Comparison of ENCODE assay signal across 29 cellular contexts in the genomic region with DNA sequence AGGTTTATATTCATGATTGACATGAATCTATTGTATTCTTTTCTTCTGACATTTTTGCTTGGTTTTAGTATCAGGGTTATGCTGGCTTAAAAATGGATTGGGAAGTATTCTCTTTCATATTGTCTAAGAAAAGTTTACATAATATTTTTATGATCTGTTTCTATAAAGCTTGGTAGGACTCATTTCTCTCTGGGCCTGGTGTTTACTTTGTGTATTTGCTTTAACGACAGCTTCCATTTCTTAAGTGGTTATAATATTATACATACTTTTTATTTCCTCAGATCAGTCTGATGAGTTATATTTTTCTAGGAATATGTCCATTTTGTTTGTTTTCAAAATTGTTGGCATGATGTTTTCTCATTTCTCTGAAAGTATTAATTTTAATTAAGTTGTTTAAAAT. TPM values are rescaled to one million over a fixed set of nuclear protein-coding genes. Genes with fewer than 3 reads are reported as not detected.
"Had no signal": no experiment of that assay in that cellular context is flagged by ENCODE, and none has a peak within 500 bp of the region (broad histone marks: within the 10 kb centered on the region; RNA-seq: fewer than 3 reads in every experiment).

No MANE protein-coding gene starts in this region.

- H3K36me3 ChIP-seq: neural progenitor cell, neutrophil, right atrium auricular region, right lobe of liver, thyroid gland, transverse colon, upper lobe of left lung, vagina had no signal

- H2AFZ ChIP-seq: neural progenitor cell, parathyroid adenoma had no signal

- H3K27me3 Mint-ChIP-seq: naive B cell had no signal

- H3K27me3 ChIP-seq: neural progenitor cell, neutrophil, right atrium auricular region, right lobe of liver, stomach, testis, thyroid gland, transverse colon, upper lobe of left lung, vagina had no signal

- H3K36me3 Mint-ChIP-seq: immature natural killer cell; naive B cell; natural killer cell; stimulated activated memory B cell treated with anti-CD40 and anti-IgM and Interleukin-4, amounts not matched to agents 10 μg/mL and 1 μg/mL and 100 μg/mL, for 72 hours had no signal

- H3K4me1 Mint-ChIP-seq: immature natural killer cell; naive B cell; natural killer cell; nephron progenitor cell; stimulated activated memory B cell treated with anti-CD40 and anti-IgM and Interleukin-4, amounts not matched to agents 10 μg/mL and 1 μg/mL and 100 μg/mL, for 72 hours had no signal

- DNase-seq: hypothalamus; immature natural killer cell; islet precursor cell; left ventricle myocardium inferior; mesendoderm; naive B cell; natural killer cell; nephron progenitor cell; occipital lobe; right lobe of liver; stimulated activated CD4-positive, alpha-beta T cell treated with anti-CD3 and anti-CD28 coated beads, Interleukin-1b, Interleukin-23, amount 100 ng/mL, for 48 hours; stimulated activated CD4-positive, alpha-beta T cell treated with anti-CD3 and anti-CD28 coated beads, Interleukin-2, amount 100 ng/mL, for 48 hours; stimulated activated CD4-positive, alpha-beta T cell treated with anti-CD3 and anti-CD28 coated beads, Interleukin-4, amount 100 ng/mL, for 4 hours; stimulated activated CD8-positive, alpha-beta memory T cell treated with anti-CD3 and anti-CD28 coated beads, Interleukin-4, amount 100 ng/mL, for 48 hours; stimulated activated naive CD8-positive, alpha-beta T cell treated with anti-CD3 and anti-CD28 coated beads, Interleukin-15, Interleukin-2, amounts not matched to agents 100 U/mL and 50 U/mL, for 24 hours; stomach; testis; thyroid gland; transverse colon; upper lobe of left lung had no signal

- H3K27ac ChIP-seq: neural progenitor cell, neutrophil, parathyroid adenoma, right lobe of liver, testis, thyroid gland, vagina had no signal

- H3K79me2 ChIP-seq: parathyroid adenoma had no signal

- ATAC-seq: natural killer cell; right lobe of liver; stimulated activated memory B cell treated with anti-CD40 and anti-IgM and Interleukin-4, amounts not matched to agents 10 μg/mL and 1 μg/mL and 100 μg/mL, for 72 hours; stimulated activated naive CD8-positive, alpha-beta T cell treated with anti-CD3 and anti-CD28 coated beads, Interleukin-15, Interleukin-2, amounts not matched to agents 100 U/mL and 50 U/mL, for 24 hours had no signal

- H3K9me3 ChIP-seq: neutrophil, right lobe of liver, stomach, testis, thyroid gland, transverse colon, upper lobe of left lung, vagina had no signal

- H3K4me2 ChIP-seq: neural progenitor cell, smooth muscle cell had no signal

- H3K9ac ChIP-seq: neural progenitor cell, parathyroid adenoma had no signal

- H3K27ac Mint-ChIP-seq: immature natural killer cell; mesothelial cell of epicardium; naive B cell; natural killer cell; nephron progenitor cell; neural progenitor cell; stimulated activated memory B cell treated with anti-CD40 and anti-IgM and Interleukin-4, amounts not matched to agents 10 μg/mL and 1 μg/mL and 100 μg/mL, for 72 hours had no signal

- H3K9me3 Mint-ChIP-seq: naive B cell; natural killer cell; nephron progenitor cell; stimulated activated memory B cell treated with anti-CD40 and anti-IgM and Interleukin-4, amounts not matched to agents 10 μg/mL and 1 μg/mL and 100 μg/mL, for 72 hours had no signal

- H3K4me3 ChIP-seq: left ventricle myocardium inferior, lung, neural progenitor cell, right atrium auricular region, right lobe of liver, smooth muscle cell, stomach, testis, thyroid gland, transverse colon, upper lobe of left lung, vagina had no signal

- H3K4me1 ChIP-seq: parathyroid adenoma, right lobe of liver, testis had no signal

- H3K4me3 Mint-ChIP-seq: immature natural killer cell; mesothelial cell of epicardium; naive B cell; natural killer cell; nephron progenitor cell; neural progenitor cell; stimulated activated memory B cell treated with anti-CD40 and anti-IgM and Interleukin-4, amounts not matched to agents 10 μg/mL and 1 μg/mL and 100 μg/mL, for 72 hours had no signal

RNA-seq across cellular contexts. Expression of a gene that starts 31.1 kb away (rescaled TPM):
- total RNA-seq: natural killer cell had no signal
